ENCODE assay signal across 1 cellular context in genomic region chr2:9319338-9319715, GRCh38.
TF ChIP-seq lines count a peak whose summit lies in the region.

No MANE protein-coding gene starts in this region.

TF ChIP-seq in GM23338, 12 proteins besides CTCF, POLR2A, EP300 and RAD21 (continued from another document):
- TF ChIP-seq, protein P1, sequence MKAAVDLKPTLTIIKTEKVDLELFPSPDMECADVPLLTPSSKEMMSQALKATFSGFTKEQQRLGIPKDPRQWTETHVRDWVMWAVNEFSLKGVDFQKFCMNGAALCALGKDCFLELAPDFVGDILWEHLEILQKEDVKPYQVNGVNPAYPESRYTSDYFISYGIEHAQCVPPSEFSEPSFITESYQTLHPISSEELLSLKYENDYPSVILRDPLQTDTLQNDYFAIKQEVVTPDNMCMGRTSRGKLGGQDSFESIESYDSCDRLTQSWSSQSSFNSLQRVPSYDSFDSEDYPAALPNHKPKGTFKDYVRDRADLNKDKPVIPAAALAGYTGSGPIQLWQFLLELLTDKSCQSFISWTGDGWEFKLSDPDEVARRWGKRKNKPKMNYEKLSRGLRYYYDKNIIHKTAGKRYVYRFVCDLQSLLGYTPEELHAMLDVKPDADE (IDR thresholded peaks at IDR 0.05) = no peak
- TF ChIP-seq STAT1 (IDR thresholded peaks at IDR 0.05; ENCODE audit: unreplicated experiment) (no peak), ZNF462 (CRISPR knock-in tag; IDR thresholded peaks at IDR 0.05) (no peak), EZH2phosphoT487 (IDR thresholded peaks at IDR 0.05; ENCODE audit: unreplicated experiment) (no peak), ZNF114 (CRISPR knock-in tag; IDR thresholded peaks at IDR 0.05) (no peak), NANOG (IDR thresholded peaks at IDR 0.05; ENCODE audit: borderline replicate concordance) (no peak)
